In the genomic region with DNA sequence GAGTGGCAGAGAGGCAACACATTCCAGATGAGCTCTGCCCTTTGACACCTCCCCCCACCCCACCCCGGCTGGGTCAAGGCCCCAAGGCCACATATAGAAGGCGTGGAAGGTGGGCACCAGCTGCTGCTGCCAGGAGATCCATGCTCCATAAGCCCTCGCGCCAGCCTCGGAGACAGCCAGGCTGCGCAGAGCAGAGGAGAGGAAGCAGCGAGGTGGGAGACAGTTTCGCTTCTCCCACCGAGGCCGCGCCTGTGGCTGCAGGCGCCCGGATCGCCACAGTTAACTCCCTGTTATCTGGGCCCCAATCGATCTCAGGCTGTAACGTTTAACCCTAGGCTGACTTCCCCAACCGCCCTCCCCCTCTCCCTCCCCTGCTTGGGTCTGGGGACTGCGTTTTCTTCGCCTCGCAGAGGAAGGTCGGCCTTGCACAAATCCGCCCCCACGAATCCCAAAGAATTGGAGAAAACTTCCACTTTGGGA, we compare ENCODE assay signal across 9 cellular contexts.
DNase-seq lines count a peak whose midpoint lies in the region; ATAC-seq and TF ChIP-seq lines count a peak whose summit lies in the region.
"Had no signal": no experiment of that assay in that cellular context is flagged by ENCODE, and none has a peak within 500 bp of the region (broad histone marks: within the 10 kb centered on the region; RNA-seq: fewer than 3 reads in every experiment).

No MANE protein-coding gene starts in this region.

- H3K4me3 ChIP-seq in WERI-Rb-1 (ENCODE audit: low read depth, low read length) (peak overlapping the region; percentile 82), subcutaneous abdominal adipose tissue (ENCODE audit: low read depth in 1 of 5, low read length in 5 of 5) (peak overlapping the region; percentile 39 to 78 (median 48))

- H3K9ac ChIP-seq in subcutaneous abdominal adipose tissue (ENCODE audit: low read length in 5 of 5), result peak overlapping the region in 1 of 5 donors; percentile 48

- H3K4me1 ChIP-seq in subcutaneous abdominal adipose tissue (ENCODE audit: control insufficient read depth in 5 of 5, insufficient read depth in 5 of 5, low read length in 5 of 5), result peaks cover 4 to 71% (median 63%) of the 10 kb centered on the region in 5 donors

- H3K27me3 ChIP-seq in WERI-Rb-1 (ENCODE audit: insufficient read depth, low read depth, severe bottlenecking) (no peaks in the 10 kb centered on the region), subcutaneous abdominal adipose tissue (ENCODE audit: control insufficient read depth in 5 of 5, insufficient read depth in 4 of 5, low read length in 5 of 5) (no peaks in the 10 kb centered on the region)

- H3K9me3 ChIP-seq in WERI-Rb-1 (ENCODE audit: severe bottlenecking), result no peaks in the 10 kb centered on the region
- H3K9me3 ChIP-seq in subcutaneous abdominal adipose tissue (ENCODE audit: control insufficient read depth in 5 of 5, low read length in 5 of 5), result no peaks in the 10 kb centered on the region

- ATAC-seq in GM18511 (IDR thresholded peaks at IDR 0.05; ENCODE audit: unreplicated experiment) (no peak), GM18505 (IDR thresholded peaks at IDR 0.05; ENCODE audit: unreplicated experiment) (no peak), GM18858 (IDR thresholded peaks at IDR 0.05; ENCODE audit: unreplicated experiment) (no peak)
- ATAC-seq: activated CD8-positive, alpha-beta memory T cell treated with anti-CD3 and anti-CD28 coated beads, Interleukin-2, amount 10 ng/mL, durations not matched to agents 7 days and 5 days had no signal

- H3K36me3 ChIP-seq in WERI-Rb-1, result peaks cover 17% of the 10 kb centered on the region
- H3K36me3 ChIP-seq in subcutaneous abdominal adipose tissue (ENCODE audit: control insufficient read depth in 5 of 5, insufficient read depth in 5 of 5, low read length in 5 of 5), result no peaks in the 10 kb centered on the region

- peak overlapping the region; percentile 97 for H3K27ac ChIP-seq in WERI-Rb-1
- no peak overlapping the region for H3K27ac ChIP-seq in subcutaneous abdominal adipose tissue (ENCODE audit: low read depth, low read length)

- TF ChIP-seq CTCF in WERI-Rb-1 (IDR thresholded peaks at IDR 0.05; ENCODE audit: low read depth, low read length), result no peak

- TF ChIP-seq POLR2A in GM18505 (IDR thresholded peaks at IDR 0.05; ENCODE audit: borderline replicate concordance, extremely low read depth, insufficient read depth, insufficient read length), result no peak

- DNase-seq in NCI-H82 (lab: John Stamatoyannopoulos, UW) (peak; percentile 71), NCI-H82 treated with DMSO at 0.1 percent for 48 hours (lab: John Stamatoyannopoulos, UW; ENCODE audit: unreplicated experiment) (no peak), WERI-Rb-1 (peak; percentile 71), left kidney (ENCODE audit: low read depth, low spot score) (peak; percentile 71)
- DNase-seq: activated CD8-positive, alpha-beta memory T cell treated with anti-CD3 and anti-CD28 coated beads, Interleukin-2, amount 10 ng/mL, durations not matched to agents 7 days and 5 days had no signal
